ENCODE assay signal across 5 cellular contexts in the genomic region with DNA sequence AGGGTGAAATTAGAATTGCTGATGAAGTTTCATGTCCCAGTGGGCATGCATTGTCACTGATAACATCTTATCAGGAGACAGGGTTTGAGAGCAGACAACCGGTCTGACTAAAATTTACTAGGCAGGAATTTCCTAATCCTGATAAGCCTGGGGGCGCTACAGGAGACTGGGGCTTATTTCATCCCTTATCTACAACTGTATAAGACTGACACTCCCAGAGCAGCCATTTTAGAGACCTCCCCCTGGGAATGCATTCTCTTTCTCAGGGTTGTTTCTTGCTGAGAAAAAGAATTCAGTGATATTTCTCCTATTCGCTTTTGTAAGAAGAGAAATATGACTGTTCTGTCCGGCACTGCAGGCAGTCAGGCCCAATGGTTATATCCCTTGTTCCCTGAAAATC.
A peak's percentile ranks its signal among the peaks of the same experiment; 100 is the strongest.
DNase-seq lines count a peak whose midpoint lies in the region; ATAC-seq and TF ChIP-seq lines count a peak whose summit lies in the region.
"Not testable (repeated sequence)": the region's sequence is repeated elsewhere in the genome, so short reads cannot be mapped to it uniquely, and the experiment has no call there.

No MANE protein-coding gene starts in this region.

- H3K36me3 Mint-ChIP-seq in GM23338 (ENCODE audit: low read depth) = peaks cover 47% of the 10 kb centered on the region
- not testable (repeated sequence) for H3K36me3 Mint-ChIP-seq in endodermal cell (ENCODE audit: low read depth); neural progenitor cell

- not testable (repeated sequence) for H2AFZ ChIP-seq in GM23338; neural progenitor cell (replicated peaks)

- not testable (repeated sequence) for H3K27me3 ChIP-seq in GM23338 (ENCODE audit: insufficient read depth); endodermal cell (ENCODE audit: control insufficient read depth, insufficient read depth, low read length, poor library complexity, severe bottlenecking); neural progenitor cell

- H3K9me2 ChIP-seq in GM23338 (ENCODE audit: insufficient read depth) = not testable (repeated sequence)

- H3K4me1 Mint-ChIP-seq in GM23338 = peaks cover 15% of the 10 kb centered on the region
- H3K4me1 Mint-ChIP-seq in endodermal cell, neural progenitor cell: not testable (repeated sequence)

- not testable (repeated sequence) for H3K27ac ChIP-seq in GM23338 (ENCODE audit: low read depth); HEK293 (ENCODE audit: extremely low read depth, low read depth, low read length); endodermal cell (ENCODE audit: low read depth, low read length); neural progenitor cell

- not testable (repeated sequence) for H3F3A ChIP-seq in GM23338 (replicated peaks; ENCODE audit: low read depth); neural progenitor cell (ENCODE audit: low read depth)

- not testable (repeated sequence) for H3K27me3 Mint-ChIP-seq in GM23338 (ENCODE audit: insufficient read depth, low read depth, poor library complexity); endodermal cell (ENCODE audit: insufficient read depth); neural progenitor cell (ENCODE audit: insufficient read depth, low read depth)

- H3K4me2 ChIP-seq in GM23338, neural progenitor cell: not testable (repeated sequence)

- not testable (repeated sequence) for H4K20me1 ChIP-seq in GM23338 (replicated peaks; ENCODE audit: insufficient read depth); neural progenitor cell (ENCODE audit: low read depth)

- H3K27ac Mint-ChIP-seq in GM23338, endodermal cell, neural progenitor cell: not testable (repeated sequence)

- H3K9me3 Mint-ChIP-seq in GM23338 (peaks cover 57% of the 10 kb centered on the region), endodermal cell (peaks cover 48% of the 10 kb centered on the region), neural progenitor cell (peaks cover 20% of the 10 kb centered on the region)

- CTCF ChIA-PET in HEK293 (lab: Yijun Ruan, JAX) = not testable (repeated sequence)

- 68% methylated on average over 4 of the region's 4 CpGs; no CpG with 5 or more reads in 1 of the 2 experiments for WGBS in endodermal cell (ENCODE audit: insufficient coverage in 1 of 2, insufficient read length in 1 of 2), 2 experiments

- DNase-seq in COLO668 (lab: John Stamatoyannopoulos, UW; ENCODE audit: unreplicated experiment) (peak; percentile 2), GM23338 (ENCODE audit: low spot score) (peak; percentile 24), neural progenitor cell (ENCODE audit: low spot score) (peak; percentile 5)
- DNase-seq in endodermal cell = not testable (repeated sequence)

- not testable (repeated sequence) for H3K36me3 ChIP-seq in GM23338 (ENCODE audit: insufficient read depth); HEK293 (ENCODE audit: control insufficient read depth in 2 of 2, insufficient read depth in 1 of 2, low read length in 2 of 2); endodermal cell (ENCODE audit: control insufficient read depth, insufficient read depth, low read length); neural progenitor cell

- H3K4me3 ChIP-seq in GM23338; HEK293 (ENCODE audit: low read depth, low read length); neural progenitor cell: not testable (repeated sequence)
- peak overlapping the region; percentile 39 for H3K4me3 ChIP-seq in endodermal cell (ENCODE audit: low read length)

- POLR2A ChIA-PET in HEK293 (lab: Yijun Ruan, JAX) = not testable (repeated sequence)

- H3K9ac ChIP-seq in endodermal cell (ENCODE audit: extremely low read depth, low read length, poor library complexity, severe bottlenecking); neural progenitor cell: not testable (repeated sequence)

- H3K4me1 ChIP-seq in GM23338 (ENCODE audit: insufficient read depth) = peaks cover 16% of the 10 kb centered on the region
- H3K4me1 ChIP-seq in HEK293 (ENCODE audit: control insufficient read depth, insufficient read depth, low read length); endodermal cell (ENCODE audit: control insufficient read depth, insufficient read depth, low read length); neural progenitor cell: not testable (repeated sequence)

- H3K79me2 ChIP-seq in GM23338 (replicated peaks; ENCODE audit: insufficient read depth); neural progenitor cell (ENCODE audit: low read depth): not testable (repeated sequence)

- not testable (repeated sequence) for H3K4me3 Mint-ChIP-seq in GM23338, endodermal cell, neural progenitor cell

- not testable (repeated sequence) for H3K9me3 ChIP-seq in HEK293 (ENCODE audit: control insufficient read depth, insufficient read depth, low read depth, low read length); neural progenitor cell (ENCODE audit: low read depth)
- peaks cover 61% of the 10 kb centered on the region for H3K9me3 ChIP-seq in endodermal cell (ENCODE audit: control insufficient read depth, low read length)

- not testable (repeated sequence) for ATAC-seq in GM23338

- not testable (repeated sequence) for TF ChIP-seq CTCF in GM23338 (conservative IDR thresholded peaks at IDR 0.05; ENCODE audit: low read depth in 2 of 2); HEK293 (tag by site-specific recombination; IDR thresholded peaks at IDR 0.05); endodermal cell (conservative IDR thresholded peaks at IDR 0.05); neural progenitor cell (IDR thresholded peaks at IDR 0.05)

TF ChIP-seq in HEK293, 187 proteins besides CTCF, POLR2A, EP300 and RAD21:
- peak; percentile 87 for TF ChIP-seq SETDB1 (IDR thresholded peaks at IDR 0.05; ENCODE audit: insufficient read length, low read length)
